In the genomic region with DNA sequence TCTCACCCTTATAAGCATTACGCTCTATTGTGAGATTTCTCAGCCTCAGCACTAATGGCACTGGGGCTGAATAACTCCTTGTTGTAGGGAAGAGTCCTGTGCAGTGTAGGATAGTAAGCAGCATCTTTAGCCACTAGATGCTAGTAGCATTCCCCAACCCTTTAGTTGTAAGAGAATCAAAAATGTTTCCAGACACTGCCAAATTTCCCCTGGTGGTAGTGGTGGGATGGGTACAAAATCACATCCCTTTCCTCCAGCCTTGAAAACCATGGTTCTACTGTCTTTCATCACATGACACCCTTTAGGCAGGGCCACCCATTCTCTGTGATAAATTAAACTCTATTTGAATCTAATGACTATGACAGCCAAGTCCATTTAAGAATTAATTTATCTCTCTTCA, we compare ENCODE assay signal across 15 cellular contexts.
DNase-seq lines count a peak whose midpoint lies in the region; ATAC-seq and TF ChIP-seq lines count a peak whose summit lies in the region.
"Had no signal": no experiment of that assay in that cellular context is flagged by ENCODE, and none has a peak within 500 bp of the region (broad histone marks: within the 10 kb centered on the region; RNA-seq: fewer than 3 reads in every experiment).

No MANE protein-coding gene starts in this region.

- H2AFZ ChIP-seq in PC-3 (ENCODE audit: low read length) (no peak overlapping the region), osteoblast (ENCODE audit: low read length) (no peak overlapping the region)

- no peak for ATAC-seq in PC-3
- ATAC-seq: activated CD4-positive, CD25-positive, alpha-beta regulatory T cell treated with anti-CD3 and anti-CD28 coated beads, Interleukin-2, amount 50 U/mL, for 24 hours; heart left ventricle; stimulated activated naive CD8-positive, alpha-beta T cell treated with anti-CD3 and anti-CD28 coated beads, Interleukin-15, amount 100 ng/mL, for 72 hours had no signal

- no peak overlapping the region for H3K4me3 ChIP-seq in PC-3 (ENCODE audit: low read length)
- H3K4me3 ChIP-seq in epithelial cell of proximal tubule (ENCODE audit: low read depth, low read length): no peak overlapping the region
- no peak overlapping the region for H3K4me3 ChIP-seq in osteoblast (ENCODE audit: insufficient read depth, low read length)
- H3K4me3 ChIP-seq: heart left ventricle, prostate gland, tibial artery had no signal

- H3K79me2 ChIP-seq in PC-3 (ENCODE audit: low read length): no peaks in the 10 kb centered on the region
- H3K79me2 ChIP-seq in osteoblast (ENCODE audit: insufficient read depth, low read length): no peaks in the 10 kb centered on the region

- H3K9ac ChIP-seq in PC-3 (ENCODE audit: low read length): no peak overlapping the region

- no peaks in the 10 kb centered on the region for H3K9me2 ChIP-seq in PC-3 (replicated peaks; ENCODE audit: low read length)

- TF ChIP-seq CTCF in PC-3 (conservative IDR thresholded peaks at IDR 0.05; ENCODE audit: low read depth, low read length) (0 out of 2 replicates have a peak, but pooled peaks have one; percentile 14), epithelial cell of proximal tubule (conservative IDR thresholded peaks at IDR 0.05; ENCODE audit: low read depth, low read length) (peak; percentile 19), osteoblast (IDR thresholded peaks at IDR 0.05; ENCODE audit: extremely low read depth, low read depth, low read length) (peak; percentile 13)

- H3K4me1 ChIP-seq in PC-3 (ENCODE audit: insufficient read depth, low read length) (no peaks in the 10 kb centered on the region), osteoblast (ENCODE audit: insufficient read depth, low read length) (no peaks in the 10 kb centered on the region)
- H3K4me1 ChIP-seq: heart left ventricle, prostate gland had no signal

- BruUV-seq in PC-3 (replicated peaks; lab: Mats Ljungman, UMichigan): no TSS peak

- H3K9me3 ChIP-seq in PC-3 (ENCODE audit: low read length): 0 out of 2 replicates have a peak, but pooled peaks cover 4% of the 10 kb centered on the region
- H3K9me3 ChIP-seq in osteoblast (ENCODE audit: low read depth, low read length): no peaks in the 10 kb centered on the region
- H3K9me3 ChIP-seq: heart left ventricle, prostate gland, tibial artery had no signal

- intact Hi-C loops in PC-3 (cut with micrococcal nuclease): no loop called here

- no peak overlapping the region for H3K4me2 ChIP-seq in PC-3 (ENCODE audit: low read length)
- no peak overlapping the region for H3K4me2 ChIP-seq in osteoblast (ENCODE audit: insufficient read depth, low read length)

- POLR2A ChIA-PET in PC-3 (lab: Charles Lee; ENCODE audit: unreplicated experiment): no interaction called here

- H3K27me3 ChIP-seq in PC-3 (ENCODE audit: low read length) (no peaks in the 10 kb centered on the region), osteoblast (ENCODE audit: insufficient read depth, low read length) (no peaks in the 10 kb centered on the region)
- H3K27me3 ChIP-seq: heart left ventricle, tibial artery had no signal

- H4K20me1 ChIP-seq in PC-3 (ENCODE audit: low read length) (no peaks in the 10 kb centered on the region), osteoblast (ENCODE audit: insufficient read depth, low read length) (no peaks in the 10 kb centered on the region)

- H3K27ac ChIP-seq in PC-3 (ENCODE audit: low read length): no peak overlapping the region
- no peak overlapping the region for H3K27ac ChIP-seq in osteoblast (ENCODE audit: low read depth, low read length)
- no peak overlapping the region for H3K27ac ChIP-seq in caudate nucleus (ENCODE audit: low read depth, low read length)
- H3K27ac ChIP-seq: heart left ventricle, prostate gland, tibial artery had no signal

- DNase-seq in ELR (ENCODE audit: low read depth) (peak; percentile 9), PC-3 (no peak), epithelial cell of proximal tubule (ENCODE audit: low read depth) (no peak), osteoblast (ENCODE audit: insufficient read length, low spot score, missing footprints) (no peak), GM03348 (ENCODE audit: low spot score) (no peak), NCI-H1694 treated with DMSO at 0.1 percent for 48 hours (lab: John Stamatoyannopoulos, UW) (no peak), caudate nucleus (lab: John Stamatoyannopoulos, UW) (no peak)
- DNase-seq: activated CD4-positive, alpha-beta memory T cell treated with anti-CD3 and anti-CD28 coated beads, Interleukin-2, amount 10 ng/mL, durations not matched to agents 7 days and 5 days; DMS79; heart left ventricle; NCI-H146; stimulated activated naive CD8-positive, alpha-beta T cell treated with anti-CD3 and anti-CD28 coated beads, Interleukin-15, amount 100 ng/mL, for 72 hours; tibial artery had no signal

- H3K36me3 ChIP-seq in PC-3 (ENCODE audit: low read depth, low read length): no peaks in the 10 kb centered on the region
- H3K36me3 ChIP-seq in osteoblast (ENCODE audit: insufficient read depth, low read length): no peaks in the 10 kb centered on the region
- H3K36me3 ChIP-seq: heart left ventricle, prostate gland, tibial artery had no signal

- CTCF ChIA-PET in PC-3 (lab: Charles Lee): no interaction called here

- no peaks in the 10 kb centered on the region for H3F3A ChIP-seq in PC-3 (ENCODE audit: low read length, unreplicated experiment)
